In genomic region chr17:1627987-1628855, GRCh38 we compare ENCODE assay signal across 8 cellular contexts. TPM values are rescaled to one million over a fixed set of nuclear protein-coding genes. Genes with fewer than 3 reads are reported as not detected.
DNase-seq lines count a peak whose midpoint lies in the region; ATAC-seq and TF ChIP-seq lines count a peak whose summit lies in the region.

Gene SLC43A2 (minus strand): TSS chr17:1628834. CDS start chr17:1627874, 960 bp downstream.

- POLR2A ChIA-PET in A673 (lab: Charles Lee; ENCODE audit: low non-redundant PET): interaction anchor here (0.6 kb wide), 1 partner anchor 7 kb away, joined by 11 read pairs; no protein-coding TSS in a partner anchor

- no peak within 1 kb of the TSS for H3K27ac ChIP-seq in A673 (ENCODE audit: low read depth, low read length, poor library complexity, severe bottlenecking)

- H3K36me3 ChIP-seq in A673 (ENCODE audit: insufficient read depth, low read length, poor library complexity, severe bottlenecking): no peaks in the 10 kb centered on the region

- TF ChIP-seq CTCF in A673 (conservative IDR thresholded peaks at IDR 0.05; ENCODE audit: low read depth, low read length): no peak

- CTCF ChIA-PET in A673 (lab: Charles Lee): no interaction called here

- ATAC-seq in HG03097 (IDR thresholded peaks at IDR 0.05; ENCODE audit: low FRiP score, unreplicated experiment) (peak; percentile 45), left colon (peak; percentile 83)

- peak within 1 kb of the TSS; percentile 54 for H3K4me3 ChIP-seq in A673 (ENCODE audit: low read depth, low read length, poor library complexity, severe bottlenecking)

- no TSS peak for BruUV-seq in A673 (replicated peaks; lab: Mats Ljungman, UMichigan)

- peaks cover 40% of the 10 kb centered on the region for H3K27me3 ChIP-seq in A673 (replicated peaks; ENCODE audit: insufficient read depth, low read depth, low read length, poor library complexity)

- H3K9me3 ChIP-seq in A673 (ENCODE audit: low read depth, low read length, poor library complexity, severe bottlenecking): no peaks in the 10 kb centered on the region

- DNase-seq in A673 (ENCODE audit: low spot score): peak; percentile 82
- peak; percentile 67 to 86 for DNase-seq in NCI-H446 (lab: John Stamatoyannopoulos, UW)
- DNase-seq in activated CD4-positive, alpha-beta T cell treated with anti-CD3 and anti-CD28 coated beads for 48 hours: peak; percentile 80
- DNase-seq in dedifferentiated amniotic fluid mesenchymal stem cell (ENCODE audit: extremely low spot score): peak; percentile 26
- DNase-seq in left colon: peak; percentile 77 to 87
- DNase-seq in stimulated activated CD4-positive, alpha-beta T cell treated with anti-CD3 and anti-CD28 coated beads, Interleukin-1b, Interleukin-23, amount 100 ng/mL, for 24 hours (ENCODE audit: low read depth in 4 of 4, low spot score in 1 of 4): peak; percentile 43 to 73 (median 60)

- intact Hi-C loops in A673 (cut with micrococcal nuclease; ENCODE audit: unreplicated experiment): no loop called here
- intact Hi-C loops in left colon (cut with DNase I, micrococcal nuclease): loop anchor here in 1 of 2 donors (5.0 kb wide), 1 partner anchor 51 kb away; no protein-coding TSS in a partner anchor

- peaks cover 9% of the 10 kb centered on the region for H3K4me1 ChIP-seq in A673 (ENCODE audit: insufficient read depth, low read length, poor library complexity, severe bottlenecking)

- peak; percentile 56 for TF ChIP-seq POLR2A in GM18526 (IDR thresholded peaks at IDR 0.05; ENCODE audit: extremely low read depth, insufficient read length)

RNA-seq across cellular contexts. Expression of gene SLC43A2, which starts in this region (rescaled TPM):
- total RNA-seq in A673 (2021) (0.06 and 1.2 TPM in 2 replicates), left colon (10 to 100 TPM; 19.4 to 22.8 TPM)

Comparison
In these comparisons a context has a peak if more than half of its experiments do, and no peak if none do; other contexts are left out.
1. DNase-seq: peak in every context shown above with its lines; median percentile 82 in A673; 82 in left colon; 80 in activated CD4-positive, alpha-beta T cell treated with anti-CD3 and anti-CD28 coated beads for 48 hours; 76 in NCI-H446; 60 in stimulated activated CD4-positive, alpha-beta T cell treated with anti-CD3 and anti-CD28 coated beads, Interleukin-1b, Interleukin-23, amount 100 ng/mL, for 24 hours; 26 in dedifferentiated amniotic fluid mesenchymal stem cell.